ENCODE assay signal across 2 cellular contexts in genomic region chr1:209805875-209806760, GRCh38.
TF ChIP-seq lines count a peak whose summit lies in the region.

Gene IRF6, minus strand, starts transcription at chr1:209806142. Its CDS starts 4,729 bp downstream, at chr1:209801413.

TF ChIP-seq in liver, 16 proteins besides CTCF, POLR2A, EP300 and RAD21:
- TF ChIP-seq YY1 (IDR thresholded peaks at IDR 0.05), result peak; percentile 40
- TF ChIP-seq SP1 (IDR thresholded peaks at IDR 0.05), result peak; percentile 56
- no peak for TF ChIP-seq NR2F2 (IDR thresholded peaks at IDR 0.05)

TF ChIP-seq in HepG2, 621 proteins besides CTCF, POLR2A, EP300 and RAD21:
- no peak for TF ChIP-seq ZNF589 (CRISPR knock-in tag; conservative IDR thresholded peaks at IDR 0.05)
- TF ChIP-seq ZNF280B (CRISPR knock-in tag; IDR thresholded peaks at IDR 0.05; ENCODE audit: borderline replicate concordance), result no peak
